8 cellular contexts compared by ENCODE assay signal in the genomic region with DNA sequence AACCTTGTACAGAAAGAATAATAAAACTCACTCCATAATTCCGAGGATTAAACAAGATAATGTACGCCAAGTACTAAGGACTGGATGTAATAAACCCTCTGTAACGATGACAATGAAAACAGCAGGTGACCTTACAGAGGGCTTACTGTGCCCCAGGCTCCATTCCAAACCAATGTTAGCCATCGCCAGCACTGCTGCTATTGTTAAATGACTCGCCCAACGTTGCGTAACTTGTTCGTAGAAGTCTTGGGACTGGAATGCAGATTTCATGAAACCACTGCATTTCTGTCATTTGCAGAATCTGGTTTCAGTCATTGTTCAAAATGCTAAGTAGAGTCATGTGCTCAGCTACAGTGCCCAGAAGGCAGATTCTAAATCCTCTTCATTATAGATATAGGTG. TPM values are rescaled to one million over a fixed set of nuclear protein-coding genes. Genes with fewer than 3 reads are reported as not detected.
DNase-seq lines count a peak whose midpoint lies in the region; ATAC-seq and TF ChIP-seq lines count a peak whose summit lies in the region.

No MANE protein-coding gene starts in this region.

- H3K27ac ChIP-seq in vagina = peak overlapping the region; percentile 68

- no peak for TF ChIP-seq CTCF in kidney epithelial cell (IDR thresholded peaks at IDR 0.05; ENCODE audit: insufficient read depth, low read length, poor library complexity, severe bottlenecking)
- TF ChIP-seq CTCF in vagina (IDR thresholded peaks at IDR 0.05) = no peak

- no peaks in the 10 kb centered on the region for H3K27me3 ChIP-seq in kidney epithelial cell (ENCODE audit: control insufficient read depth, insufficient read depth, low read length)
- no peaks in the 10 kb centered on the region for H3K27me3 ChIP-seq in vagina

- H3K36me3 Mint-ChIP-seq in activated T-helper 17 cell treated with anti-CD3 and anti-CD28 coated beads, Interleukin-2, amount 50 U/mL, for 72 hours (ENCODE audit: low read depth) = no peaks in the 10 kb centered on the region
- no peaks in the 10 kb centered on the region for H3K36me3 Mint-ChIP-seq in stimulated activated memory B cell treated with anti-CD40 and anti-IgM and Interleukin-4, amounts not matched to agents 10 μg/mL and 1 μg/mL and 100 μg/mL, for 72 hours

- peaks cover 15% of the 10 kb centered on the region for H3K4me1 Mint-ChIP-seq in activated T-helper 17 cell treated with anti-CD3 and anti-CD28 coated beads, Interleukin-2, amount 50 U/mL, for 72 hours
- no peaks in the 10 kb centered on the region for H3K4me1 Mint-ChIP-seq in stimulated activated memory B cell treated with anti-CD40 and anti-IgM and Interleukin-4, amounts not matched to agents 10 μg/mL and 1 μg/mL and 100 μg/mL, for 72 hours

- TF ChIP-seq POLR2A in vagina (IDR thresholded peaks at IDR 0.05) = no peak

- DNase-seq in Ammon's horn (ENCODE audit: low spot score) = peak; percentile 31
- peak; percentile 64 for DNase-seq in HS-27A (ENCODE audit: low read depth)
- DNase-seq in kidney epithelial cell (ENCODE audit: low read depth) = peak; percentile 94
- DNase-seq in vagina (ENCODE audit: extremely low spot score in 2 of 2) = no peak

- H3K9me3 ChIP-seq in vagina = no peaks in the 10 kb centered on the region

- peaks cover 9% of the 10 kb centered on the region for H3K9me3 Mint-ChIP-seq in activated T-helper 17 cell treated with anti-CD3 and anti-CD28 coated beads, Interleukin-2, amount 50 U/mL, for 72 hours
- peaks cover 4% of the 10 kb centered on the region for H3K9me3 Mint-ChIP-seq in stimulated activated memory B cell treated with anti-CD40 and anti-IgM and Interleukin-4, amounts not matched to agents 10 μg/mL and 1 μg/mL and 100 μg/mL, for 72 hours

- peak; percentile 50 for ATAC-seq in activated T-helper 17 cell treated with anti-CD3 and anti-CD28 coated beads, Interleukin-2, amount 50 U/mL, for 72 hours (replicated peaks)
- ATAC-seq in stimulated activated memory B cell treated with anti-CD40 and anti-IgM and Interleukin-4, amounts not matched to agents 10 μg/mL and 1 μg/mL and 100 μg/mL, for 72 hours = no peak
- no peak for ATAC-seq in GM21381 (IDR thresholded peaks at IDR 0.05; ENCODE audit: unreplicated experiment)
- no peak for ATAC-seq in HG03045 (IDR thresholded peaks at IDR 0.05; ENCODE audit: unreplicated experiment)

- peaks cover 39% of the 10 kb centered on the region for H3K4me1 ChIP-seq in vagina

- H3K4me3 Mint-ChIP-seq in activated T-helper 17 cell treated with anti-CD3 and anti-CD28 coated beads, Interleukin-2, amount 50 U/mL, for 72 hours = peak overlapping the region; percentile 28
- no peak overlapping the region for H3K4me3 Mint-ChIP-seq in stimulated activated memory B cell treated with anti-CD40 and anti-IgM and Interleukin-4, amounts not matched to agents 10 μg/mL and 1 μg/mL and 100 μg/mL, for 72 hours

- peaks cover 12% of the 10 kb centered on the region for H3K27me3 Mint-ChIP-seq in activated T-helper 17 cell treated with anti-CD3 and anti-CD28 coated beads, Interleukin-2, amount 50 U/mL, for 72 hours
- peaks cover 13% of the 10 kb centered on the region for H3K27me3 Mint-ChIP-seq in stimulated activated memory B cell treated with anti-CD40 and anti-IgM and Interleukin-4, amounts not matched to agents 10 μg/mL and 1 μg/mL and 100 μg/mL, for 72 hours

- peak overlapping the region; percentile 61 for H3K27ac Mint-ChIP-seq in activated T-helper 17 cell treated with anti-CD3 and anti-CD28 coated beads, Interleukin-2, amount 50 U/mL, for 72 hours
- no peak overlapping the region for H3K27ac Mint-ChIP-seq in stimulated activated memory B cell treated with anti-CD40 and anti-IgM and Interleukin-4, amounts not matched to agents 10 μg/mL and 1 μg/mL and 100 μg/mL, for 72 hours

- intact Hi-C loops in vagina (cut with DNase I) = no loop called here

- H3K4me3 ChIP-seq in kidney epithelial cell (ENCODE audit: low read depth, low read length) (no peak overlapping the region), vagina (no peak overlapping the region)

- H3K36me3 ChIP-seq in kidney epithelial cell (ENCODE audit: control insufficient read depth, insufficient read depth, low read length) (peaks cover 1% of the 10 kb centered on the region), vagina (no peaks in the 10 kb centered on the region)

RNA-seq across cellular contexts. Expression of a gene that starts 0.7 kb away (rescaled TPM):
- 1 to 10 TPM in 1 of 2 donors, under 1 TPM in 1; 0.64 to 1.5 TPM for total RNA-seq in activated T-helper 17 cell treated with anti-CD3 and anti-CD28 coated beads, Interleukin-2, amount 50 U/mL, for 72 hours
- total RNA-seq in kidney epithelial cell = 17.9 and 20.2 TPM in 2 replicates
- total RNA-seq in vagina = 39.8 TPM

Comparison
In these comparisons a context has a peak if more than half of its experiments do, and no peak if none do; other contexts are left out.
1. DNase-seq: peak in Ammon's horn (single experiment), HS-27A (single experiment) and kidney epithelial cell (single experiment); none in vagina (0 of 2).